ENCODE assay signal across 18 cellular contexts in genomic region chrX:136652822-136653723, GRCh38. TPM values are rescaled to one million over a fixed set of nuclear protein-coding genes. Genes with fewer than 3 reads are reported as not detected.
DNase-seq lines count a peak whose midpoint lies in the region; ATAC-seq, FAIRE-seq and TF ChIP-seq lines count a peak whose summit lies in the region.
"Had no signal": no experiment of that assay in that cellular context is flagged by ENCODE, and none has a peak within 500 bp of the region (broad histone marks: within the 10 kb centered on the region; RNA-seq: fewer than 3 reads in every experiment).

No MANE protein-coding gene starts in this region.

- intact Hi-C loops in CD14-positive monocyte (cut with micrococcal nuclease): no loop called here

- no peak for FAIRE-seq in small intestine (lab: Jason Lieb, UNC)
- FAIRE-seq: islet of Langerhans had no signal

- H3K27ac Mint-ChIP-seq in stimulated activated naive CD8-positive, alpha-beta T cell treated with anti-CD3 and anti-CD28 coated beads, Interleukin-15, Interleukin-2, amounts not matched to agents 100 ng/mL and 50 ng/mL, for 24 hours: peak overlapping the region; percentile 65
- H3K27ac Mint-ChIP-seq in CD14-positive monocyte: peak overlapping the region in 1 of 7 donors; percentile 26
- H3K27ac Mint-ChIP-seq: activated naive CD8-positive, alpha-beta T cell treated with anti-CD3 and anti-CD28 coated beads, Interleukin-2, amount 10 ng/mL, durations not matched to agents 7 days and 5 days had no signal

- H3K27me3 Mint-ChIP-seq in stimulated activated naive CD8-positive, alpha-beta T cell treated with anti-CD3 and anti-CD28 coated beads, Interleukin-15, Interleukin-2, amounts not matched to agents 100 ng/mL and 50 ng/mL, for 24 hours: no peaks in the 10 kb centered on the region
- peaks cover 0 to 4% (median 0%) of the 10 kb centered on the region in 3 donors for H3K27me3 Mint-ChIP-seq in CD14-positive monocyte (ENCODE audit: low read depth in 3 of 3)
- H3K27me3 Mint-ChIP-seq: activated naive CD8-positive, alpha-beta T cell treated with anti-CD3 and anti-CD28 coated beads, Interleukin-2, amount 10 ng/mL, durations not matched to agents 7 days and 5 days had no signal

- no peak for ATAC-seq in GM21529 (IDR thresholded peaks at IDR 0.05; ENCODE audit: unreplicated experiment)
- ATAC-seq: Panc1 had no signal

- 73 to 81% (median 75%) methylated on average over 6 of the region's 6 CpGs for WGBS in small intestine, 3 donors

- peaks cover 43% of the 10 kb centered on the region for H3K4me1 Mint-ChIP-seq in stimulated activated naive CD8-positive, alpha-beta T cell treated with anti-CD3 and anti-CD28 coated beads, Interleukin-15, Interleukin-2, amounts not matched to agents 100 ng/mL and 50 ng/mL, for 24 hours (ENCODE audit: low read depth)
- H3K4me1 Mint-ChIP-seq in CD14-positive monocyte: no peaks in the 10 kb centered on the region

- DNase-seq in stimulated activated CD4-positive, alpha-beta T cell treated with anti-CD3 and anti-CD28 coated beads, Interleukin-15, amount 100 ng/mL, for 24 hours: peak; percentile 44
- DNase-seq in stimulated activated CD4-positive, alpha-beta T cell treated with anti-CD3 and anti-CD28 coated beads, Interleukin-2, amount 100 ng/mL, for 48 hours: no peak
- peak; percentile 50 for DNase-seq in RPMI8226
- peak; percentile 0 to 5 for DNase-seq in cardiac fibroblast (ENCODE audit: low read depth in 2 of 2)
- DNase-seq in CD14-positive monocyte (ENCODE audit: low spot score): no peak
- no peak for DNase-seq in small intestine
- DNase-seq: activated CD4-positive, CD25-positive, alpha-beta regulatory T cell; activated naive CD8-positive, alpha-beta T cell treated with anti-CD3 and anti-CD28 coated beads, Interleukin-2, amount 10 ng/mL, durations not matched to agents 7 days and 5 days; KBM-7; NCI-H187; NCI-H526; nucleus accumbens; trophoblast cell had no signal

- H3K36me3 Mint-ChIP-seq in stimulated activated naive CD8-positive, alpha-beta T cell treated with anti-CD3 and anti-CD28 coated beads, Interleukin-15, Interleukin-2, amounts not matched to agents 100 ng/mL and 50 ng/mL, for 24 hours (ENCODE audit: low read depth): peaks cover 69% of the 10 kb centered on the region
- H3K36me3 Mint-ChIP-seq in CD14-positive monocyte: peaks cover 4 to 10% of the 10 kb centered on the region in 2 donors

- peak overlapping the region in 1 of 2 donors; percentile 44 for H3K27ac ChIP-seq in small intestine (ENCODE audit: low read depth in 1 of 2, low read length in 1 of 2)
- H3K27ac ChIP-seq: BLaER1 had no signal

- H3K9me3 Mint-ChIP-seq in stimulated activated naive CD8-positive, alpha-beta T cell treated with anti-CD3 and anti-CD28 coated beads, Interleukin-15, Interleukin-2, amounts not matched to agents 100 ng/mL and 50 ng/mL, for 24 hours: no peaks in the 10 kb centered on the region
- H3K9me3 Mint-ChIP-seq in CD14-positive monocyte: no peaks in the 10 kb centered on the region

- H3K4me1 ChIP-seq in small intestine (ENCODE audit: control insufficient read depth in 2 of 2, insufficient read depth in 1 of 2, low read depth in 1 of 2, low read length in 1 of 2): no peaks in the 10 kb centered on the region

- H3K27me3 ChIP-seq in small intestine (ENCODE audit: control insufficient read depth in 2 of 2, insufficient read depth in 2 of 2, low read length in 2 of 2): no peaks in the 10 kb centered on the region

- no peaks in the 10 kb centered on the region for H3K9me3 ChIP-seq in small intestine (ENCODE audit: control insufficient read depth, low read depth)
- H3K9me3 ChIP-seq: BLaER1 had no signal

- peak overlapping the region; percentile 49 for H3K4me3 Mint-ChIP-seq in stimulated activated naive CD8-positive, alpha-beta T cell treated with anti-CD3 and anti-CD28 coated beads, Interleukin-15, Interleukin-2, amounts not matched to agents 100 ng/mL and 50 ng/mL, for 24 hours
- no peak overlapping the region for H3K4me3 Mint-ChIP-seq in CD14-positive monocyte
- H3K4me3 Mint-ChIP-seq: activated naive CD8-positive, alpha-beta T cell treated with anti-CD3 and anti-CD28 coated beads, Interleukin-2, amount 10 ng/mL, durations not matched to agents 7 days and 5 days had no signal

- TF ChIP-seq CTCF in cardiac fibroblast (IDR thresholded peaks at IDR 0.05; ENCODE audit: low read depth, low read length) (no peak), CD14-positive monocyte (IDR thresholded peaks at IDR 0.05) (no peak)

- H3K36me3 ChIP-seq in small intestine (ENCODE audit: control insufficient read depth in 2 of 2, insufficient read depth in 2 of 2, low read length in 2 of 2): no peaks in the 10 kb centered on the region
- H3K36me3 ChIP-seq: BLaER1 had no signal

- H3K4me3 ChIP-seq in cardiac fibroblast (replicated peaks in 1 of 2; ENCODE audit: low read depth in 2 of 2, low read length in 2 of 2): no peak overlapping the region
- no peak overlapping the region for H3K4me3 ChIP-seq in small intestine (ENCODE audit: low read depth in 1 of 2, low read length in 2 of 2)
- H3K4me3 ChIP-seq: BLaER1 had no signal

RNA-seq across cellular contexts. Expression of gene CD40LG, which starts 5.1 kb away (rescaled TPM):
- polyA plus RNA-seq in CD14-positive monocyte: under 1 TPM in 1 of 2 donors, not detected in 1; 0.09 TPM
- polyA plus RNA-seq in small intestine: under 1 TPM in 2 of 3 donors, not detected in 1; 0.34 to 0.45 TPM

Comparison
In these comparisons a context has a peak if more than half of its experiments do, and no peak if none do; other contexts are left out.
1. DNase-seq: peak in stimulated activated CD4-positive, alpha-beta T cell treated with anti-CD3 and anti-CD28 coated beads, Interleukin-15, amount 100 ng/mL, for 24 hours (single experiment), RPMI8226 (single experiment) and cardiac fibroblast (2 of 2); none in stimulated activated CD4-positive, alpha-beta T cell treated with anti-CD3 and anti-CD28 coated beads, Interleukin-2, amount 100 ng/mL, for 48 hours (0 of 2), CD14-positive monocyte (single experiment) and small intestine (single experiment).